In the genomic region with DNA sequence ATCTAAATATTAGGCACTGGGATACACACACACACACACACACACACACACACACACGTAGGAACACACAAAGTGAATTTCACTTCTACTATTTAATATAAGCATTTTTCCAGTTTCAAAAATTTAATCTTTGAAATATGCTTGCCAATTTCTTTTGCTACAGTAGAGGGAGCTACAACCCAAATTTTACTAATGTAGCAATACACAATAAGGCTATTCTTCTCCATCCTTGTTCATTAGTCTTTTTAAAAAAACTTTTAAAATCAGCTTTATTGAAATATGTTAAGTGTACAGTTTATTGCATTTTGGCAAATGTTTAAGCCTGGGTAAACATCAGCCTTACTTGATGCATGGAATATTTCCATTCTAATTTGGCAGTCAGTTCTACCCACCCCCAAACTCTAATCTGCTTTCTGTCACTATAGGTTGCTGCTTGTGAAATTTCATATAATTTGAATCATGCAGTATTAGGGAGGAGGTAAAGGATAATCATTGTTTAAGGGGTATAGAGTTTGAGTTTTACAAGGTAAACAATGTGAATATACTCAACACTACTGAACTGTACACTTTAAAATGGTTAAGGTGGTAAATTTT, we compare ENCODE assay signal across 8 cellular contexts.
A peak's percentile ranks its signal among the peaks of the same experiment; 100 is the strongest.
DNase-seq lines count a peak whose midpoint lies in the region; ATAC-seq and TF ChIP-seq lines count a peak whose summit lies in the region.

No MANE protein-coding gene starts in this region.

- WGBS in stomach, 5 donors = 0 to 15% (median 11%) methylated on average over 1 of the region's 1 CpG

- no peak overlapping the region for H2AFZ ChIP-seq in SU-DHL-6 (ENCODE audit: low read depth, low read length, severe bottlenecking)

- TF ChIP-seq CTCF in AG04449 (IDR thresholded peaks at IDR 0.05; ENCODE audit: insufficient read depth, low read length, missing control alignments) (peak; percentile 19), GM13976 (IDR thresholded peaks at IDR 0.05; ENCODE audit: borderline replicate concordance, control extremely low read depth, extremely low read depth, insufficient read depth, missing control alignments) (peak; percentile 32), SU-DHL-6 (IDR thresholded peaks at IDR 0.05; ENCODE audit: insufficient read depth, low read length, poor library complexity, severe bottlenecking) (peak; percentile 73), stomach (IDR thresholded peaks at IDR 0.05) (peak in 4 of 7 experiments; percentile 33 to 49 (median 42))

- TF ChIP-seq POLR2A in stomach (IDR thresholded peaks at IDR 0.05) = no peak

- no peak overlapping the region for H3K9ac ChIP-seq in SU-DHL-6 (ENCODE audit: low read length)

- no peaks in the 10 kb centered on the region for H3K36me3 ChIP-seq in SU-DHL-6 (ENCODE audit: low read length)
- H3K36me3 ChIP-seq in stomach = peaks cover 5 to 19% (median 8%) of the 10 kb centered on the region in 4 donors

- no peak for TF ChIP-seq EP300 in stomach (IDR thresholded peaks at IDR 0.05)

- H3K9me2 ChIP-seq in SU-DHL-6 (replicated peaks; ENCODE audit: insufficient read depth, low read length) = no peaks in the 10 kb centered on the region

- H3K27ac ChIP-seq in SU-DHL-6 (ENCODE audit: low read depth, low read length) (no peak overlapping the region), stomach (no peak overlapping the region)

- CTCF ChIA-PET in AG04449 (lab: Yijun Ruan, JAX) = interaction anchor here (0.7 to 11.0 kb wide), 23 partner anchors 9 to 425 kb away, joined by 3 to 311 read pairs (median 3); a partner anchor contains a TSS

- H3K4me3 ChIP-seq in AG04449 (ENCODE audit: low read depth, low read length) (no peak overlapping the region), SU-DHL-6 (ENCODE audit: insufficient read depth, low read length, poor library complexity, severe bottlenecking) (no peak overlapping the region), stomach (no peak overlapping the region)

- H3K79me2 ChIP-seq in SU-DHL-6 (ENCODE audit: insufficient read depth, low read length) = no peaks in the 10 kb centered on the region

- DNase-seq in AG04449 (ENCODE audit: low read depth, low spot score) = no peak
- DNase-seq in GM13976 (ENCODE audit: low spot score) = no peak
- peak; percentile 24 for DNase-seq in foreskin melanocyte
- no peak for DNase-seq in stomach
- no peak for DNase-seq in NCI-H187 (lab: John Stamatoyannopoulos, UW)
- no peak for DNase-seq in NCI-H774 (lab: John Stamatoyannopoulos, UW)

- H3K9me3 ChIP-seq in SU-DHL-6 (ENCODE audit: insufficient read depth, low read length) = no peaks in the 10 kb centered on the region
- H3K9me3 ChIP-seq in stomach = no peaks in the 10 kb centered on the region

- H4K20me1 ChIP-seq in SU-DHL-6 (ENCODE audit: low read depth, low read length) = no peaks in the 10 kb centered on the region

- H3K4me2 ChIP-seq in SU-DHL-6 (ENCODE audit: low read depth, low read length, poor library complexity, severe bottlenecking) = no peak overlapping the region

- H3K4me1 ChIP-seq in stomach = no peaks in the 10 kb centered on the region

- POLR2A ChIA-PET in AG04449 (lab: Yijun Ruan, JAX) = no interaction called here

- in situ Hi-C loops in GM13976 (cut with MboI; ENCODE audit: low sequenced_read_pairs, unreplicated experiment) = loop anchor here (25.0 kb wide), 1 partner anchor 374 kb away; no protein-coding TSS in a partner anchor

- intact Hi-C loops in stomach (cut with DNase I; ENCODE audit: low total_unique reads) = loop anchor here (5.0 kb wide), 1 partner anchor 244 kb away; no protein-coding TSS in a partner anchor

- H3K27me3 ChIP-seq in SU-DHL-6 (ENCODE audit: low read length) (no peaks in the 10 kb centered on the region), stomach (no peaks in the 10 kb centered on the region)

- H3F3A ChIP-seq in SU-DHL-6 (ENCODE audit: insufficient read depth) = peaks cover 2% of the 10 kb centered on the region; the same call in 1 of the 2 replicates

- no peak for ATAC-seq in GM21390 (IDR thresholded peaks at IDR 0.05; ENCODE audit: unreplicated experiment)

Comparison
In these comparisons a context has a peak if more than half of its experiments do, and no peak if none do; other contexts are left out.
1. CTCF ChIP-seq: peak in every context shown above with its lines; median percentile 73 in SU-DHL-6; 42 in stomach; 32 in GM13976; 19 in AG04449.